Comparison of ENCODE assay signal across 1 cellular context in genomic region chr2:29841386-29842004, GRCh38.
TF ChIP-seq lines count a peak whose summit lies in the region.

No MANE protein-coding gene starts in this region.

TF ChIP-seq in GM23338, 12 proteins besides CTCF, POLR2A, EP300 and RAD21 (continued from another document):
- no peak for TF ChIP-seq ZNF462 (CRISPR knock-in tag; IDR thresholded peaks at IDR 0.05)
- no peak for TF ChIP-seq NANOG (IDR thresholded peaks at IDR 0.05; ENCODE audit: borderline replicate concordance)
- no peak for TF ChIP-seq CREB1 (CRISPR knock-in tag; IDR thresholded peaks at IDR 0.05; ENCODE audit: low read depth)
- TF ChIP-seq ZNF114 (CRISPR knock-in tag; IDR thresholded peaks at IDR 0.05) = no peak
- TF ChIP-seq JUNB (IDR thresholded peaks at IDR 0.05; ENCODE audit: unreplicated experiment) = no peak
TF ChIP-seq in GM23338: peak in this region for 0.
